In genomic region chr5:96881511-96882115, GRCh38 we compare ENCODE assay signal across 11 cellular contexts. TPM values are rescaled to one million over a fixed set of nuclear protein-coding genes. Genes with fewer than 3 reads are reported as not detected.
A peak's percentile ranks its signal among the peaks of the same experiment; 100 is the strongest.
DNase-seq lines count a peak whose midpoint lies in the region; ATAC-seq, FAIRE-seq and TF ChIP-seq lines count a peak whose summit lies in the region.
"Had no signal": no experiment of that assay in that cellular context is flagged by ENCODE, and none has a peak within 500 bp of the region (broad histone marks: within the 10 kb centered on the region; RNA-seq: fewer than 3 reads in every experiment).

No MANE protein-coding gene starts in this region.

- no peaks in the 10 kb centered on the region for H3K27me3 ChIP-seq in breast epithelium

- H3K27me3 Mint-ChIP-seq in MCF 10A (ENCODE audit: insufficient read depth, unreplicated experiment) (no peaks in the 10 kb centered on the region), T-cell (no peaks in the 10 kb centered on the region), glutamatergic neuron (ENCODE audit: unreplicated experiment) (no peaks in the 10 kb centered on the region)

- BruUV-seq in MCF 10A (replicated peaks; lab: Mats Ljungman, UMichigan): no TSS peak

- peak in 2 of 4 experiments; percentile 24 to 33 for ATAC-seq in T-cell (replicated peaks in 1 of 4)

- no peak overlapping the region for H3K27ac ChIP-seq in breast epithelium
- H3K27ac ChIP-seq: KMS-11 had no signal

- no peaks in the 10 kb centered on the region for H3K36me3 ChIP-seq in breast epithelium

- H3K4me1 ChIP-seq in breast epithelium: no peaks in the 10 kb centered on the region

- H3K27ac Mint-ChIP-seq in MCF 10A (ENCODE audit: low read depth, unreplicated experiment) (no peak overlapping the region), T-cell (peak overlapping the region; percentile 71 to 82), glutamatergic neuron (ENCODE audit: unreplicated experiment) (no peak overlapping the region)

- POLR2A ChIA-PET in MCF 10A (lab: Yijun Ruan, JAX) (no interaction called here), T-cell (lab: Charles Lee) (interaction anchor here in 1 of 2 donors (0.6 kb wide), 1 partner anchor 81 kb away, joined by 3 read pairs; no protein-coding TSS in a partner anchor), HEK293T (lab: Yijun Ruan, JAX) (interaction anchor here (1.1 kb wide), 1 partner anchor 9 kb away, joined by 3 read pairs; no protein-coding TSS in a partner anchor)

- H3K4me3 Mint-ChIP-seq in MCF 10A (ENCODE audit: unreplicated experiment): no peak overlapping the region
- peak overlapping the region; percentile 71 to 77 (median 72) for H3K4me3 Mint-ChIP-seq in T-cell
- H3K4me3 Mint-ChIP-seq in glutamatergic neuron (ENCODE audit: unreplicated experiment): no peak overlapping the region

- peaks cover 10% of the 10 kb centered on the region for H3K36me3 Mint-ChIP-seq in MCF 10A (ENCODE audit: insufficient read depth, unreplicated experiment)
- peaks cover 64% of the 10 kb centered on the region for H3K36me3 Mint-ChIP-seq in T-cell
- H3K36me3 Mint-ChIP-seq in glutamatergic neuron (ENCODE audit: unreplicated experiment): no peaks in the 10 kb centered on the region

- peaks cover 31% of the 10 kb centered on the region for H3K4me1 Mint-ChIP-seq in MCF 10A (ENCODE audit: insufficient read depth, unreplicated experiment)
- H3K4me1 Mint-ChIP-seq in T-cell: peaks cover 82 to 88% (median 83%) of the 10 kb centered on the region in 3 donors
- H3K4me1 Mint-ChIP-seq in glutamatergic neuron (ENCODE audit: low read depth, unreplicated experiment): no peaks in the 10 kb centered on the region

- CTCF ChIA-PET in MCF 10A (lab: Yijun Ruan, JAX): interaction anchor here (0.6 to 7.9 kb wide), 3 partner anchors 13 to 186 kb away, joined by 3 to 57 read pairs (median 4); no protein-coding TSS in a partner anchor
- CTCF ChIA-PET in T-cell (lab: Charles Lee): interaction anchor here (1.5 to 2.6 kb wide), 3 partner anchors 9 to 13 kb away, joined by 3 to 13 read pairs (median 10); no protein-coding TSS in a partner anchor
- CTCF ChIA-PET in HEK293T (lab: Yijun Ruan, JAX): interaction anchor here (1.2 kb wide), 1 partner anchor 12 kb away, joined by 3 read pairs; no protein-coding TSS in a partner anchor

- no peak overlapping the region for H3K4me3 ChIP-seq in breast epithelium
- no peak overlapping the region for H3K4me3 ChIP-seq in fibroblast of villous mesenchyme (ENCODE audit: low read depth, low read length)

- no peaks in the 10 kb centered on the region for H3K9me3 ChIP-seq in breast epithelium

- no peak for TF ChIP-seq POLR2A in breast epithelium (IDR thresholded peaks at IDR 0.05)

- peak; percentile 13 for DNase-seq in MCF 10A (ENCODE audit: unreplicated experiment)
- no peak for DNase-seq in breast epithelium (ENCODE audit: low spot score in 2 of 2)
- DNase-seq in T-cell: no peak
- peak; percentile 78 for DNase-seq in fibroblast of villous mesenchyme (ENCODE audit: low read depth)
- DNase-seq in urothelium cell line (ENCODE audit: low spot score): peak; percentile 46
- DNase-seq in NCI-H2081 (lab: John Stamatoyannopoulos, UW): no peak
- no peak for DNase-seq in glutamatergic neuron
- DNase-seq in HEK293T (ENCODE audit: extremely low spot score): no peak
- DNase-seq: DMS153, nucleus accumbens had no signal

- H3K9me3 Mint-ChIP-seq in MCF 10A (ENCODE audit: unreplicated experiment) (peaks cover 6% of the 10 kb centered on the region), T-cell (no peaks in the 10 kb centered on the region), glutamatergic neuron (ENCODE audit: unreplicated experiment) (no peaks in the 10 kb centered on the region)

- intact Hi-C loops in MCF 10A (cut with micrococcal nuclease): no loop called here
- intact Hi-C loops in breast epithelium (cut with DNase I; ENCODE audit: low total_unique reads): no loop called here

- TF ChIP-seq CTCF in MCF 10A (IDR thresholded peaks at IDR 0.05; ENCODE audit: unreplicated experiment) (no peak), breast epithelium (IDR thresholded peaks at IDR 0.05) (no peak), fibroblast of villous mesenchyme (IDR thresholded peaks at IDR 0.05; ENCODE audit: insufficient read depth, low read depth, low read length) (no peak), glutamatergic neuron (IDR thresholded peaks at IDR 0.05; ENCODE audit: partially characterized antibody, unreplicated experiment) (no peak)

- FAIRE-seq in urothelium cell line (lab: Jason Lieb, UNC): no peak

TF ChIP-seq in HEK293T, 16 proteins besides CTCF, POLR2A, EP300 and RAD21:
- TF ChIP-seq PKNOX1 (IDR thresholded peaks at IDR 0.05) (no peak), CTBP1 (IDR thresholded peaks at IDR 0.05; ENCODE audit: borderline replicate concordance) (no peak), TARDBP (IDR thresholded peaks at IDR 0.05) (no peak), SP1 (IDR thresholded peaks at IDR 0.05) (no peak), LEF1 (IDR thresholded peaks at IDR 0.05; ENCODE audit: borderline replicate concordance) (no peak), ZNF384 (IDR thresholded peaks at IDR 0.05) (no peak), NFRKB (IDR thresholded peaks at IDR 0.05) (no peak), HDGF (IDR thresholded peaks at IDR 0.05; ENCODE audit: borderline replicate concordance) (no peak), L3MBTL2 (conservative IDR thresholded peaks at IDR 0.05) (no peak), FOXK2 (IDR thresholded peaks at IDR 0.05) (no peak), ARNT (IDR thresholded peaks at IDR 0.05) (no peak)

RNA-seq across cellular contexts. Expression of gene ERAP2, which starts 5.3 kb away (rescaled TPM):
- total RNA-seq in MCF 10A (2022) (2.5 and 3.9 TPM in 2 replicates), breast epithelium (10 to 100 TPM; 11.0 to 13.8 (median 12.8) TPM), T-cell (100 to 1,000 TPM in 1 of 5 donors, 10 to 100 TPM in 4; 40.4 to 162 (median 71.6) TPM), fibroblast of villous mesenchyme (15.8 and 64.8 TPM in 2 replicates), glutamatergic neuron (ENCODE audit: unreplicated experiment) (not detected)

RNA-seq across cellular contexts. Expression of gene LNPEP, which starts 54.3 kb away (rescaled TPM):
- total RNA-seq in MCF 10A (2022): 26.4 and 30.5 TPM in 2 replicates
- total RNA-seq in breast epithelium: 10 to 100 TPM; 64.6 to 71.2 (median 65.1) TPM
- total RNA-seq in T-cell: 100 to 1,000 TPM in 1 of 5 donors, 10 to 100 TPM in 4; 82.3 to 102 (median 86.3) TPM
- 32.2 and 42.7 TPM in 2 replicates for total RNA-seq in fibroblast of villous mesenchyme
- total RNA-seq in glutamatergic neuron (ENCODE audit: unreplicated experiment): 9.3 TPM

Comparison
In these comparisons a context has a peak if more than half of its experiments do, and no peak if none do; other contexts are left out.
1. DNase-seq: peak in MCF 10A (single experiment), fibroblast of villous mesenchyme (single experiment) and urothelium cell line (single experiment); none in breast epithelium (0 of 2), T-cell (0 of 34), NCI-H2081 (0 of 2), glutamatergic neuron (single experiment) and HEK293T (single experiment).
2. H3K27ac Mint-ChIP-seq: peak in T-cell (2 of 2); none in MCF 10A (single experiment) and glutamatergic neuron (single experiment).
3. H3K4me3 Mint-ChIP-seq: peak in T-cell (3 of 3); none in MCF 10A (single experiment) and glutamatergic neuron (single experiment).